ENCODE assay signal across 10 cellular contexts in genomic region chr1:79006564-79006963, GRCh38. TPM values are rescaled to one million over a fixed set of nuclear protein-coding genes. Genes with fewer than 3 reads are reported as not detected.
DNase-seq lines count a peak whose midpoint lies in the region; ATAC-seq and TF ChIP-seq lines count a peak whose summit lies in the region.
"Had no signal": no experiment of that assay in that cellular context is flagged by ENCODE, and none has a peak within 500 bp of the region (broad histone marks: within the 10 kb centered on the region; RNA-seq: fewer than 3 reads in every experiment).

Gene ADGRL4, minus strand, starts transcription at chr1:79006730. Its CDS starts 76 bp downstream, at chr1:79006654.

- peaks cover 7% of the 10 kb centered on the region for H3K4me1 Mint-ChIP-seq in nephron progenitor cell

- no peak for TF ChIP-seq CTCF in adrenal gland (IDR thresholded peaks at IDR 0.05)
- TF ChIP-seq CTCF in nephron progenitor cell (IDR thresholded peaks at IDR 0.05): no peak

- peak within 1 kb of the TSS in 2 of 5 donors; percentile 45 to 55 for H3K27ac ChIP-seq in adrenal gland
- H3K27ac ChIP-seq in urinary bladder (ENCODE audit: low read depth): peak within 1 kb of the TSS; percentile 23

- H3K4me3 ChIP-seq in adrenal gland (peak within 1 kb of the TSS in 1 of 4 donors; percentile 25), urinary bladder (ENCODE audit: low read depth, low read length) (peak within 1 kb of the TSS; percentile 14)

- peak in 1 of 2 donors; percentile 29 for TF ChIP-seq POLR2A in adrenal gland (IDR thresholded peaks at IDR 0.05)

- ATAC-seq in Right ventricle myocardium inferior: peak; percentile 68

- no peaks in the 10 kb centered on the region for H3K36me3 ChIP-seq in adrenal gland (replicated peaks in 1 of 2)
- no peaks in the 10 kb centered on the region for H3K36me3 ChIP-seq in urinary bladder (ENCODE audit: insufficient read depth)

- H3K9me3 ChIP-seq in adrenal gland (replicated peaks in 1 of 3): no peaks in the 10 kb centered on the region

- DNase-seq in adrenal gland (peak; percentile 14 to 66 (median 29)), Right ventricle myocardium inferior (ENCODE audit: missing footprints) (peak; percentile 44), nephron progenitor cell (peak; percentile 59), HuH-7.5 (ENCODE audit: low spot score) (no peak), 8988T (no peak), NCI-H524 (lab: John Stamatoyannopoulos, UW) (no peak), SHP77 (lab: John Stamatoyannopoulos, UW) (no peak)
- DNase-seq: NCI-H2081 treated with DMSO at 0.1 percent for 48 hours; stimulated activated CD4-positive, alpha-beta T cell treated with anti-CD3 and anti-CD28 coated beads, Interleukin-4, amount 100 ng/mL, for 4 hours had no signal

- no peaks in the 10 kb centered on the region for H3K27me3 ChIP-seq in adrenal gland

- WGBS in adrenal gland, 4 donors: 7 to 19% (median 11%) methylated on average over 24 to 35 of the region's 35 CpGs
- WGBS in urinary bladder: 18% methylated on average over 35 of the region's 35 CpGs

- no peak within 1 kb of the TSS for H3K27ac Mint-ChIP-seq in nephron progenitor cell

- H3K27me3 Mint-ChIP-seq in nephron progenitor cell (ENCODE audit: low read depth, poor library complexity): peaks cover 23% of the 10 kb centered on the region

- H3K36me3 Mint-ChIP-seq in nephron progenitor cell (ENCODE audit: low read depth): no peaks in the 10 kb centered on the region

- intact Hi-C loops in adrenal gland (cut with DNase I): no loop called here
- intact Hi-C loops in Right ventricle myocardium inferior (cut with DNase I): loop anchor here (5.0 kb wide), 1 partner anchor 76 kb away; no protein-coding TSS in a partner anchor

- no peaks in the 10 kb centered on the region for H3K9me3 Mint-ChIP-seq in nephron progenitor cell

- no peaks in the 10 kb centered on the region for H3K4me1 ChIP-seq in adrenal gland (replicated peaks in 1 of 2)
- H3K4me1 ChIP-seq in urinary bladder (ENCODE audit: insufficient read depth): no peaks in the 10 kb centered on the region

- H3K4me3 Mint-ChIP-seq in nephron progenitor cell: peak within 1 kb of the TSS; percentile 84

RNA-seq across cellular contexts. Expression of gene ADGRL4, which starts in this region (rescaled TPM):
- 10 to 100 TPM in 6 of 8 donors, 1 to 10 TPM in 2; 6.8 to 17.7 (median 11.7) TPM for total RNA-seq in adrenal gland
- polyA plus RNA-seq in adrenal gland: 10 to 100 TPM in 1 of 3 donors, 1 to 10 TPM in 2; 4.4 to 26.6 (median 9.2) TPM
- total RNA-seq in Right ventricle myocardium inferior: 25.3 TPM
- total RNA-seq in urinary bladder: 28.9 TPM
- polyA plus RNA-seq in urinary bladder: 23.9 TPM

Comparison
In these comparisons a context has a peak if more than half of its experiments do, and no peak if none do; other contexts are left out.
1. DNase-seq: peak in adrenal gland (7 of 7), Right ventricle myocardium inferior (single experiment) and nephron progenitor cell (single experiment); none in HuH-7.5 (single experiment), 8988T (single experiment), NCI-H524 (0 of 2) and SHP77 (0 of 2).